ENCODE assay signal across 14 cellular contexts in genomic region chr22:25668437-25668836, GRCh38.
DNase-seq lines count a peak whose midpoint lies in the region; ATAC-seq and TF ChIP-seq lines count a peak whose summit lies in the region.
"Had no signal": no experiment of that assay in that cellular context is flagged by ENCODE, and none has a peak within 500 bp of the region (broad histone marks: within the 10 kb centered on the region; RNA-seq: fewer than 3 reads in every experiment).

No MANE protein-coding gene starts in this region.

- H3K9me3 Mint-ChIP-seq in activated CD8-positive, alpha-beta T cell treated with anti-CD3 and anti-CD28 coated beads, Interleukin-2, amount 10 ng/mL, durations not matched to agents 7 days and 5 days (ENCODE audit: insufficient read depth), result no peaks in the 10 kb centered on the region
- H3K9me3 Mint-ChIP-seq: CD14-positive monocyte had no signal

- peak; percentile 45 for DNase-seq in fibroblast of peridontal ligament (ENCODE audit: extremely low read depth)
- peak; percentile 49 for DNase-seq in skeletal muscle cell (ENCODE audit: low read depth)
- DNase-seq in activated CD8-positive, alpha-beta T cell treated with anti-CD3 and anti-CD28 coated beads, Interleukin-2, amount 10 ng/mL, durations not matched to agents 7 days and 5 days, result no peak
- no peak for DNase-seq in activated CD8-positive, alpha-beta memory T cell treated with anti-CD3 and anti-CD28 coated beads, Interleukin-2, amount 50 U/mL, for 48 hours
- DNase-seq: activated CD4-positive, CD25-positive, alpha-beta regulatory T cell; amniotic stem cell; GOT3; kidney; stimulated activated CD4-positive, alpha-beta T cell treated with anti-CD3 and anti-CD28 coated beads, Interleukin-4, amount 100 ng/mL, for 1 hour had no signal

- no peaks in the 10 kb centered on the region for H3K9me3 ChIP-seq in HEK293 (ENCODE audit: control insufficient read depth, insufficient read depth, low read depth, low read length)

- TF ChIP-seq CTCF in HEK293 (tag by site-specific recombination; IDR thresholded peaks at IDR 0.05), result no peak

- no peak overlapping the region for H3K4me3 Mint-ChIP-seq in activated CD8-positive, alpha-beta T cell treated with anti-CD3 and anti-CD28 coated beads, Interleukin-2, amount 10 ng/mL, durations not matched to agents 7 days and 5 days
- H3K4me3 Mint-ChIP-seq: CD14-positive monocyte had no signal

- CTCF ChIA-PET in HEK293 (lab: Yijun Ruan, JAX), result no interaction called here
- CTCF ChIA-PET in activated CD8-positive, alpha-beta T cell treated with anti-CD3 and anti-CD28 coated beads, Interleukin-2, amount 10 ng/mL, durations not matched to agents 7 days and 5 days (lab: Charles Lee), result no interaction called here

- H3K27ac Mint-ChIP-seq in activated CD8-positive, alpha-beta T cell treated with anti-CD3 and anti-CD28 coated beads, Interleukin-2, amount 10 ng/mL, durations not matched to agents 7 days and 5 days, result no peak overlapping the region

- H3K36me3 ChIP-seq in HEK293 (ENCODE audit: control insufficient read depth in 2 of 2, insufficient read depth in 1 of 2, low read length in 2 of 2), result no peaks in the 10 kb centered on the region

- H3K36me3 Mint-ChIP-seq in activated CD8-positive, alpha-beta T cell treated with anti-CD3 and anti-CD28 coated beads, Interleukin-2, amount 10 ng/mL, durations not matched to agents 7 days and 5 days (ENCODE audit: low read depth), result peaks cover 42% of the 10 kb centered on the region

- POLR2A ChIA-PET in HEK293 (lab: Yijun Ruan, JAX), result no interaction called here
- POLR2A ChIA-PET in activated CD8-positive, alpha-beta T cell treated with anti-CD3 and anti-CD28 coated beads, Interleukin-2, amount 10 ng/mL, durations not matched to agents 7 days and 5 days (lab: Charles Lee), result no interaction called here

- peaks cover 9% of the 10 kb centered on the region for H3K4me1 ChIP-seq in HEK293 (ENCODE audit: control insufficient read depth, insufficient read depth, low read length)

- H3K27me3 Mint-ChIP-seq in activated CD8-positive, alpha-beta T cell treated with anti-CD3 and anti-CD28 coated beads, Interleukin-2, amount 10 ng/mL, durations not matched to agents 7 days and 5 days (ENCODE audit: low read depth), result no peaks in the 10 kb centered on the region

- no peak overlapping the region for H3K4me3 ChIP-seq in HEK293 (ENCODE audit: low read depth, low read length)
- no peak overlapping the region for H3K4me3 ChIP-seq in skeletal muscle cell (ENCODE audit: low read depth, low read length)

- ATAC-seq in SK-N-SH treated with all-trans-retinoic acid at 6 μM for 48 hours (peak; percentile 25; the same call in 1 of the 3 replicates), HG03025 (IDR thresholded peaks at IDR 0.05; ENCODE audit: low FRiP score, unreplicated experiment) (no peak)
- no peak for ATAC-seq in activated CD8-positive, alpha-beta T cell treated with anti-CD3 and anti-CD28 coated beads, Interleukin-2, amount 10 ng/mL, durations not matched to agents 7 days and 5 days

- H3K27ac ChIP-seq in HEK293 (ENCODE audit: extremely low read depth, low read depth, low read length), result no peak overlapping the region
- H3K27ac ChIP-seq: HL-60 had no signal

- peaks cover 8% of the 10 kb centered on the region for H3K4me1 Mint-ChIP-seq in activated CD8-positive, alpha-beta T cell treated with anti-CD3 and anti-CD28 coated beads, Interleukin-2, amount 10 ng/mL, durations not matched to agents 7 days and 5 days (ENCODE audit: low read depth)

TF ChIP-seq in HEK293, 187 proteins besides CTCF, POLR2A, EP300 and RAD21:
- TF ChIP-seq TSHZ1 (tag by site-specific recombination; IDR thresholded peaks at IDR 0.05; ENCODE audit: borderline replicate concordance) (no peak), PRDM1 (tag by site-specific recombination; IDR thresholded peaks at IDR 0.05) (0 out of 2 replicates have a peak, but pooled peaks have one; percentile 9), ZNF629 (tag by site-specific recombination; IDR thresholded peaks at IDR 0.05) (no peak)
- TF ChIP-seq, protein P1, sequence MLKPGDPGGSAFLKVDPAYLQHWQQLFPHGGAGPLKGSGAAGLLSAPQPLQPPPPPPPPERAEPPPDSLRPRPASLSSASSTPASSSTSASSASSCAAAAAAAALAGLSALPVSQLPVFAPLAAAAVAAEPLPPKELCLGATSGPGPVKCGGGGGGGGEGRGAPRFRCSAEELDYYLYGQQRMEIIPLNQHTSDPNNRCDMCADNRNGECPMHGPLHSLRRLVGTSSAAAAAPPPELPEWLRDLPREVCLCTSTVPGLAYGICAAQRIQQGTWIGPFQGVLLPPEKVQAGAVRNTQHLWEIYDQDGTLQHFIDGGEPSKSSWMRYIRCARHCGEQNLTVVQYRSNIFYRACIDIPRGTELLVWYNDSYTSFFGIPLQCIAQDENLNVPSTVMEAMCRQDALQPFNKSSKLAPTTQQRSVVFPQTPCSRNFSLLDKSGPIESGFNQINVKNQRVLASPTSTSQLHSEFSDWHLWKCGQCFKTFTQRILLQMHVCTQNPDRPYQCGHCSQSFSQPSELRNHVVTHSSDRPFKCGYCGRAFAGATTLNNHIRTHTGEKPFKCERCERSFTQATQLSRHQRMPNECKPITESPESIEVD (tag by site-specific recombination; IDR thresholded peaks at IDR 0.05), result peak; percentile 78

TF ChIP-seq in SK-N-SH treated with all-trans-retinoic acid at 6 μM for 48 hours, 23 proteins besides CTCF, POLR2A, EP300 and RAD21:
- TF ChIP-seq PPARA (CRISPR knock-in tag; IDR thresholded peaks at IDR 0.05; ENCODE audit: borderline replicate concordance) (no peak), OSR1 (CRISPR knock-in tag; IDR thresholded peaks at IDR 0.05) (no peak), ISL1 (CRISPR knock-in tag; IDR thresholded peaks at IDR 0.05) (peak; percentile 36; the same call in 1 of the 2 replicates), TSHZ2 (CRISPR knock-in tag; IDR thresholded peaks at IDR 0.05) (no peak)
- TF ChIP-seq, protein P2, sequence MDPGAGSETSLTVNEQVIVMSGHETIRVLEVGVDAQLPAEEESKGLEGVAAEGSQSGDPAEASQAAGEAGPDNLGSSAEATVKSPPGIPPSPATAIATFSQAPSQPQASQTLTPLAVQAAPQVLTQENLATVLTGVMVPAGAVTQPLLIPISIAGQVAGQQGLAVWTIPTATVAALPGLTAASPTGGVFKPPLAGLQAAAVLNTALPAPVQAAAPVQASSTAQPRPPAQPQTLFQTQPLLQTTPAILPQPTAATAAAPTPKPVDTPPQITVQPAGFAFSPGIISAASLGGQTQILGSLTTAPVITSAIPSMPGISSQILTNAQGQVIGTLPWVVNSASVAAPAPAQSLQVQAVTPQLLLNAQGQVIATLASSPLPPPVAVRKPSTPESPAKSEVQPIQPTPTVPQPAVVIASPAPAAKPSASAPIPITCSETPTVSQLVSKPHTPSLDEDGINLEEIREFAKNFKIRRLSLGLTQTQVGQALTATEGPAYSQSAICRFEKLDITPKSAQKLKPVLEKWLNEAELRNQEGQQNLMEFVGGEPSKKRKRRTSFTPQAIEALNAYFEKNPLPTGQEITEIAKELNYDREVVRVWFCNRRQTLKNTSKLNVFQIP (CRISPR knock-in tag; IDR thresholded peaks at IDR 0.05; ENCODE audit: borderline replicate concordance, low read depth), result no peak
- TF ChIP-seq, protein P3, sequence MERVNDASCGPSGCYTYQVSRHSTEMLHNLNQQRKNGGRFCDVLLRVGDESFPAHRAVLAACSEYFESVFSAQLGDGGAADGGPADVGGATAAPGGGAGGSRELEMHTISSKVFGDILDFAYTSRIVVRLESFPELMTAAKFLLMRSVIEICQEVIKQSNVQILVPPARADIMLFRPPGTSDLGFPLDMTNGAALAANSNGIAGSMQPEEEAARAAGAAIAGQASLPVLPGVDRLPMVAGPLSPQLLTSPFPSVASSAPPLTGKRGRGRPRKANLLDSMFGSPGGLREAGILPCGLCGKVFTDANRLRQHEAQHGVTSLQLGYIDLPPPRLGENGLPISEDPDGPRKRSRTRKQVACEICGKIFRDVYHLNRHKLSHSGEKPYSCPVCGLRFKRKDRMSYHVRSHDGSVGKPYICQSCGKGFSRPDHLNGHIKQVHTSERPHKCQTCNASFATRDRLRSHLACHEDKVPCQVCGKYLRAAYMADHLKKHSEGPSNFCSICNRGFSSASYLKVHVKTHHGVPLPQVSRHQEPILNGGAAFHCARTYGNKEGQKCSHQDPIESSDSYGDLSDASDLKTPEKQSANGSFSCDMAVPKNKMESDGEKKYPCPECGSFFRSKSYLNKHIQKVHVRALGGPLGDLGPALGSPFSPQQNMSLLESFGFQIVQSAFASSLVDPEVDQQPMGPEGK (CRISPR knock-in tag; IDR thresholded peaks at IDR 0.05; ENCODE audit: borderline replicate concordance), result no peak

Comparison
In these comparisons a context has a peak if more than half of its experiments do, and no peak if none do; other contexts are left out.
1. DNase-seq: peak in fibroblast of peridontal ligament (single experiment) and skeletal muscle cell (single experiment); none in activated CD8-positive, alpha-beta T cell treated with anti-CD3 and anti-CD28 coated beads, Interleukin-2, amount 10 ng/mL, durations not matched to agents 7 days and 5 days (single experiment) and activated CD8-positive, alpha-beta memory T cell treated with anti-CD3 and anti-CD28 coated beads, Interleukin-2, amount 50 U/mL, for 48 hours (single experiment).